8 cellular contexts compared by ENCODE assay signal in the genomic region with DNA sequence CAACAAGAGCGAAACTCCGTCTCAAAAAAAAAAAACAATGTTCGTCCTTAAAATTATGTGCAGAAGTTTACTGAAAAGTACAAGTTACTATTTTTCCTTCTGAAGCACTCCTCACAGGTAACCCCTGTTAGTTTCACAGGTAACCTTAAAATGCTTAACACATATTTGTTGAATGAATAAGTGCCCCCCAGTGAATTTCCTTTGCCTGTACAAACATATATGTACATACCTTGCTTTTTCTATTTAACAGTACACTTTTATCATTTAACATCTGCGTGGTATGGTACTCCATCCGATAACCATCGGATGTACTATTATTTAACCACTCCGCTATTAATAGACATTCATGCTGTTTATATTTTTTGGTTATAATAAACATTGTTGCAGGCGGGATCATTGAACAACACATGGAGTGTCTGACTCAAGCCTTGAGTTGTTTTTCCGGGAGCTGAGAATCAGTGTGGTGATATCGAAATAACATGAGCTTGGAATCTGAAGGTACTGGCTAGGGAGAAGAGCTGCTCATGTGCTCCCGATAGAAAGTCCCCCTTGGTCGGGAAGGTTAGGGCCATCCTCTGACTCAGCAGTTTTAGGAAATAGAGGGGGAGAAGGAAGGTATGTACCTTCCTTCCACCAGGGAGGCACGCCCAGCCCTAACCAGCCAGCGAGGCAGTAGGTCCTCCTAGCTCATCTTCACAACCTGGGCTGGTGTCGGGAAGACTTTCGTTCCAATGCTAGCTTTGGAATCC. TPM values are rescaled to one million over a fixed set of nuclear protein-coding genes. Genes with fewer than 3 reads are reported as not detected.
DNase-seq lines count a peak whose midpoint lies in the region; ATAC-seq, FAIRE-seq and TF ChIP-seq lines count a peak whose summit lies in the region.

No MANE protein-coding gene starts in this region.

- H3K4me1 ChIP-seq in esophagus muscularis mucosa (peaks cover 35 to 73% (median 59%) of the 10 kb centered on the region in 4 donors), pancreas (peaks cover 0 to 23% (median 15%) of the 10 kb centered on the region in 3 donors)

- TF ChIP-seq CTCF in esophagus muscularis mucosa (IDR thresholded peaks at IDR 0.05) (no peak), pancreas (IDR thresholded peaks at IDR 0.05) (no peak)

- FAIRE-seq in pancreas (lab: Jason Lieb, UNC): no peak

- DNase-seq in RPMI7951 (ENCODE audit: low read depth) (peak; percentile 25), esophagus muscularis mucosa (ENCODE audit: extremely low spot score) (no peak), pancreas (no peak), NCI-H1694 (lab: John Stamatoyannopoulos, UW) (no peak), DMS153 (lab: John Stamatoyannopoulos, UW) (no peak), NCI-H128 (lab: John Stamatoyannopoulos, UW; ENCODE audit: unreplicated experiment) (no peak)

- H3K27ac ChIP-seq in esophagus muscularis mucosa (replicated peaks in 1 of 4) (peak overlapping the region; percentile 95 to 98 (median 97)), pancreas (peak overlapping the region in 2 of 4 donors; percentile 89 to 90)

- TF ChIP-seq POLR2A in GM18526 (IDR thresholded peaks at IDR 0.05; ENCODE audit: extremely low read depth, insufficient read length) (peak; percentile 19), esophagus muscularis mucosa (IDR thresholded peaks at IDR 0.05; ENCODE audit: low read depth) (no peak)

- ATAC-seq in pancreas (no peak), GM19463 (IDR thresholded peaks at IDR 0.05; ENCODE audit: unreplicated experiment) (no peak)

- H3K9me3 ChIP-seq in esophagus muscularis mucosa (no peaks in the 10 kb centered on the region), pancreas (no peaks in the 10 kb centered on the region)

- intact Hi-C loops in esophagus muscularis mucosa (cut with DNase I): no loop called here
- intact Hi-C loops in pancreas (cut with DNase I): no loop called here

- 56% methylated on average over 16 of the region's 16 CpGs for WGBS in esophagus muscularis mucosa
- WGBS in pancreas, 2 donors: 25% methylated on average over 16 of the region's 16 CpGs

- H3K27me3 ChIP-seq in esophagus muscularis mucosa (peaks cover 0 to 7% (median 0%) of the 10 kb centered on the region in 4 donors), pancreas (no peaks in the 10 kb centered on the region)

- peak overlapping the region; percentile 85 to 94 (median 90) for H3K4me3 ChIP-seq in esophagus muscularis mucosa
- peak overlapping the region in 3 of 4 donors; percentile 78 to 92 (median 90) for H3K4me3 ChIP-seq in pancreas

- no peak for TF ChIP-seq EP300 in esophagus muscularis mucosa (IDR thresholded peaks at IDR 0.05)

- H3K36me3 ChIP-seq in esophagus muscularis mucosa: peaks cover 0 to 16% (median 6%) of the 10 kb centered on the region in 4 donors
- no peaks in the 10 kb centered on the region for H3K36me3 ChIP-seq in pancreas

RNA-seq across cellular contexts. Expression of gene RAB35, which starts 1.6 kb away (rescaled TPM):
- 16.6 and 16.8 TPM in 2 replicates for total RNA-seq in RPMI7951 (2014; rRNA removed; shearing (Covaris generic))
- 10 to 100 TPM; 18.7 to 45.9 (median 38.3) TPM for total RNA-seq in esophagus muscularis mucosa
- 10 to 100 TPM; 10.7 to 23.0 (median 15.0) TPM for total RNA-seq in pancreas
- 10 to 100 TPM; 13.6 to 13.9 TPM for polyA plus RNA-seq in pancreas
